1 cellular context compared by ENCODE assay signal in the genomic region with DNA sequence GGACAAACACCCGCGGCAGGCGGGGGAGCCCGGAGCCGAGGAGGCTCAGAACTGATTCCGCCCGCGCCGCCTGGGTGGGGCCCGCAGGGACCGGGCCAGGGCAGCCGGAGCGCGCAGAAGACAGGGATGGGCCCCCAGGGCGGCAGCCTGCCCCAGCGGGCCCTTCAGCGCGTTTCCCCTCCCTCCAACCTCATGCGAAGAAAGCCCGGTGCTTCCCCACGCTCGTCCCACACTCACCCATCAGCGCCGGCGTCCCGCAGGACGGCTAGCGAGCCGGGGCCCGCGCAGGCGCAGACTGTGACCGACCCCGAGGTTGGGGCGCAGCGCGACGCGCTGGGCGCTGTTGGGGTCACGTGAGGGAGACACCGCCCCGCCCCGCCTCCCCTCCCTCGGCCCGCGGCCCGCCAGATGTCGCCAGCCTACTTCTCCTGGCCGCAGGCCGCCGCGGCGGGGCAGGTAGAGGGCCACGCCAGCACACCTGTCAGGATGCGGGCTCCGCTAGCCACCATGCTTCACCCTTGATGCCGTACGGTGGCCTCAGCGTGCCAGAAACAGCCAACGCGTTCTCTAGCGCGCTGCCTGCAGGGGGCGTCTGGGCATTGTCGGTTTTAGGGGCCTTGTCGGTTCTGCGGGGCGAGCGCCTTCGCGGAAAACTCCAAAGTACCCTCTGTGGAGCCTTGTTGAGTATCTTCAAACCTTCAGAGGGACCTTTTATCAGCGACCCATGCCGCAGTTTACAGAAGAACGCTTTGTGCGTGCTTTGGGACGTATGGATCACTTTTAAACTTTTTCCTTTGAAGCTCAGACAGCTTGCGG.
TF ChIP-seq lines count a peak whose summit lies in the region.

A gene with protein sequence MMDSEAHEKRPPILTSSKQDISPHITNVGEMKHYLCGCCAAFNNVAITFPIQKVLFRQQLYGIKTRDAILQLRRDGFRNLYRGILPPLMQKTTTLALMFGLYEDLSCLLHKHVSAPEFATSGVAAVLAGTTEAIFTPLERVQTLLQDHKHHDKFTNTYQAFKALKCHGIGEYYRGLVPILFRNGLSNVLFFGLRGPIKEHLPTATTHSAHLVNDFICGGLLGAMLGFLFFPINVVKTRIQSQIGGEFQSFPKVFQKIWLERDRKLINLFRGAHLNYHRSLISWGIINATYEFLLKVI (minus strand): TSS at position 297 of the 816 bp plus-strand sequence. CDS start 15,577 bp downstream, outside the sequence.

TF ChIP-seq in IMR-90, 13 proteins besides CTCF, POLR2A, EP300 and RAD21 (continued from another document):
- TF ChIP-seq RFX5 (IDR thresholded peaks at IDR 0.05; ENCODE audit: low read depth, low read length) = no peak
- TF ChIP-seq CEBPB (IDR thresholded peaks at IDR 0.05; ENCODE audit: low read depth, low read length) = no peak
- TF ChIP-seq MAZ (IDR thresholded peaks at IDR 0.05; ENCODE audit: borderline replicate concordance, low read depth, low read length) = peak; percentile 81
- TF ChIP-seq, protein P1, sequence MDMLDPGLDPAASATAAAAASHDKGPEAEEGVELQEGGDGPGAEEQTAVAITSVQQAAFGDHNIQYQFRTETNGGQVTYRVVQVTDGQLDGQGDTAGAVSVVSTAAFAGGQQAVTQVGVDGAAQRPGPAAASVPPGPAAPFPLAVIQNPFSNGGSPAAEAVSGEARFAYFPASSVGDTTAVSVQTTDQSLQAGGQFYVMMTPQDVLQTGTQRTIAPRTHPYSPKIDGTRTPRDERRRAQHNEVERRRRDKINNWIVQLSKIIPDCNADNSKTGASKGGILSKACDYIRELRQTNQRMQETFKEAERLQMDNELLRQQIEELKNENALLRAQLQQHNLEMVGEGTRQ (IDR thresholded peaks at IDR 0.05; ENCODE audit: low read depth, low read length) = peak; percentile 91
- no peak for TF ChIP-seq CHD1 (IDR thresholded peaks at IDR 0.05; ENCODE audit: low read depth, low read length)
- no peak for TF ChIP-seq FOS (IDR thresholded peaks at IDR 0.05; ENCODE audit: low read depth, low read length)
- TF ChIP-seq SMC3 (IDR thresholded peaks at IDR 0.05; ENCODE audit: low read depth, low read length) = peak; percentile 68
- peak; percentile 89 for TF ChIP-seq MXI1 (IDR thresholded peaks at IDR 0.05; ENCODE audit: borderline replicate concordance, low read depth, low read length)
- TF ChIP-seq MAFK (IDR thresholded peaks at IDR 0.05; ENCODE audit: low read depth, low read length) = no peak
- peak; percentile 90 for TF ChIP-seq BHLHE40 (IDR thresholded peaks at IDR 0.05; ENCODE audit: low read depth, low read length)
